ENCODE assay signal across 26 cellular contexts in the genomic region with DNA sequence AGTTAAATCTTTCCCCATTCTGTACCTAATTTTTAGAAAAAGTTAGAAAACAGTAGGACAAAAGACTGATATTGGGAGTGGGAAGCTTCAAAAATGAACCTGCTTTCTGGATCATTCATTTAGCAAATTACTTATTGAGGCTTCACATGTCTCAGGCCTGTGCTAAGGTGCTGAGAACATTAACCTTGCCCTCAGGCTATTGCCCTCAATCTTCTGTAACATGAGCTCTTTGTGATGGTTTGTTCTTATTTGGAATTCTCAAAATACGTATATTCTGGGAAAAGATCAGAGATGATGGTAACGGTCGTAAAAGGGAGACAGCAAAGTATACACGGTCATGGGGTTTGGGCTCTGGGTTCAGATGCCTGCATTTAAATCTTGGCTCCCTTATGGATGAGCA. TPM values are rescaled to one million over a fixed set of nuclear protein-coding genes. Genes with fewer than 3 reads are reported as not detected.
"Had no signal": no experiment of that assay in that cellular context is flagged by ENCODE, and none has a peak within 500 bp of the region (broad histone marks: within the 10 kb centered on the region; RNA-seq: fewer than 3 reads in every experiment).

No MANE protein-coding gene starts in this region.

- H3K9me3 Mint-ChIP-seq: activated CD4-positive, alpha-beta T cell treated with anti-CD3 and anti-CD28 coated beads, Interleukin-2, amount 10 ng/mL, durations not matched to agents 7 days and 5 days; activated naive CD4-positive, alpha-beta T cell treated with anti-CD3 and anti-CD28 coated beads, Interleukin-2, amount 10 ng/mL, durations not matched to agents 7 days and 5 days; activated naive CD8-positive, alpha-beta T cell treated with anti-CD3 and anti-CD28 coated beads, Interleukin-2, amount 50 U/mL, for 24 hours; activated T-cell treated with anti-CD3 and anti-CD28 coated beads, Interleukin-2, amount 50 U/mL, for 4 hours; brain; T-helper 1 cell treated with Interleukin-12 subunit alpha and Interleukin-12 subunit beta and Interleukin-4 antibody, amounts not matched to agents 30 μg/mL and 1 μg/mL, for 36 hours; T-helper 2 cell treated with Interferon-gamma antibody and Interleukin-4, amounts not matched to agents 5 μg/mL and 100 μg/mL, for 36 hours had no signal

- H3K4me3 Mint-ChIP-seq: activated CD4-positive, alpha-beta T cell treated with anti-CD3 and anti-CD28 coated beads for 36 hours; activated CD4-positive, alpha-beta T cell treated with anti-CD3 and anti-CD28 coated beads, Interleukin-2, amount 10 ng/mL, durations not matched to agents 7 days and 5 days; activated CD8-positive, alpha-beta T cell treated with anti-CD3 and anti-CD28 coated beads, Interleukin-2, amount 10 ng/mL, durations not matched to agents 7 days and 5 days; activated naive CD4-positive, alpha-beta T cell treated with anti-CD3 and anti-CD28 coated beads, Interleukin-2, amount 10 ng/mL, durations not matched to agents 7 days and 5 days; activated naive CD8-positive, alpha-beta T cell; activated naive CD8-positive, alpha-beta T cell treated with anti-CD3 and anti-CD28 coated beads, Interleukin-2, amount 50 U/mL, for 24 hours; activated T-cell treated with anti-CD3 and anti-CD28 coated beads, Interleukin-2, amount 50 U/mL, for 4 hours; brain; T-helper 1 cell treated with Interleukin-12 subunit alpha and Interleukin-12 subunit beta and Interleukin-4 antibody, amounts not matched to agents 30 μg/mL and 1 μg/mL, for 36 hours; T-helper 2 cell treated with Interferon-gamma antibody and Interleukin-4, amounts not matched to agents 5 μg/mL and 100 μg/mL, for 36 hours had no signal

- H3K36me3 ChIP-seq: SJSA1 had no signal

- H3K4me1 ChIP-seq: SJSA1 had no signal

- H3K4me1 Mint-ChIP-seq: activated CD4-positive, alpha-beta T cell treated with anti-CD3 and anti-CD28 coated beads for 36 hours; activated CD4-positive, alpha-beta T cell treated with anti-CD3 and anti-CD28 coated beads, Interleukin-2, amount 10 ng/mL, durations not matched to agents 7 days and 5 days; activated naive CD4-positive, alpha-beta T cell treated with anti-CD3 and anti-CD28 coated beads, Interleukin-2, amount 10 ng/mL, durations not matched to agents 7 days and 5 days; activated naive CD8-positive, alpha-beta T cell treated with anti-CD3 and anti-CD28 coated beads, Interleukin-2, amount 50 U/mL, for 24 hours had no signal

- DNase-seq: activated CD4-positive, alpha-beta T cell treated with anti-CD3 and anti-CD28 coated beads for 36 hours; activated CD4-positive, alpha-beta T cell treated with anti-CD3 and anti-CD28 coated beads, Interleukin-2, amount 10 ng/mL, durations not matched to agents 7 days and 5 days; activated CD4-positive, alpha-beta T cell treated with anti-CD3 and anti-CD28 coated beads, Interleukin-2, amount 50 U/mL, for 48 hours; activated CD8-positive, alpha-beta T cell treated with anti-CD3 and anti-CD28 coated beads, Interleukin-2, amount 10 ng/mL, durations not matched to agents 7 days and 5 days; activated effector memory CD4-positive, alpha-beta T cell treated with Interleukin-2 at 50 U/mL for 16 hours; activated naive CD4-positive, alpha-beta T cell treated with anti-CD3 and anti-CD28 coated beads, Interleukin-2, amount 10 ng/mL, durations not matched to agents 7 days and 5 days; activated naive CD8-positive, alpha-beta T cell treated with anti-CD3 and anti-CD28 coated beads, Interleukin-2, amount 50 U/mL, for 24 hours; activated T-cell treated with anti-CD3 and anti-CD28 coated beads, Interleukin-2, amount 50 U/mL, for 4 hours; anterior cingulate cortex; central memory CD4-positive, alpha-beta T cell; NCI-H1105; NCI-H1417 treated with DMSO at 0.1 percent for 48 hours; NCI-H187 treated with DMSO at 0.1 percent for 48 hours; NCI-H2081; NCI-H345; NCI-H524 treated with DMSO at 0.1 percent for 48 hours; PC-3; SHP77 treated with DMSO at 0.1 percent for 48 hours; SK-N-SH had no signal

- H3K4me3 ChIP-seq: K562, SJSA1 had no signal

- H3K27me3 ChIP-seq: SJSA1 had no signal

- H3K4me2 ChIP-seq: SK-N-SH had no signal

- H3K27me3 Mint-ChIP-seq: activated CD4-positive, alpha-beta T cell treated with anti-CD3 and anti-CD28 coated beads, Interleukin-2, amount 10 ng/mL, durations not matched to agents 7 days and 5 days; activated naive CD4-positive, alpha-beta T cell treated with anti-CD3 and anti-CD28 coated beads, Interleukin-2, amount 10 ng/mL, durations not matched to agents 7 days and 5 days; brain had no signal

- H3K36me3 Mint-ChIP-seq: activated naive CD4-positive, alpha-beta T cell treated with anti-CD3 and anti-CD28 coated beads, Interleukin-2, amount 10 ng/mL, durations not matched to agents 7 days and 5 days; activated naive CD8-positive, alpha-beta T cell; brain had no signal

- H3K27ac ChIP-seq: SJSA1 had no signal

- H3K27ac Mint-ChIP-seq: activated CD4-positive, alpha-beta T cell treated with anti-CD3 and anti-CD28 coated beads for 36 hours; activated CD4-positive, alpha-beta T cell treated with anti-CD3 and anti-CD28 coated beads, Interleukin-2, amount 10 ng/mL, durations not matched to agents 7 days and 5 days; activated CD8-positive, alpha-beta T cell treated with anti-CD3 and anti-CD28 coated beads, Interleukin-2, amount 10 ng/mL, durations not matched to agents 7 days and 5 days; activated naive CD4-positive, alpha-beta T cell treated with anti-CD3 and anti-CD28 coated beads, Interleukin-2, amount 10 ng/mL, durations not matched to agents 7 days and 5 days; activated naive CD8-positive, alpha-beta T cell; activated naive CD8-positive, alpha-beta T cell treated with anti-CD3 and anti-CD28 coated beads, Interleukin-2, amount 50 U/mL, for 24 hours; brain; T-helper 1 cell treated with Interleukin-12 subunit alpha and Interleukin-12 subunit beta and Interleukin-4 antibody, amounts not matched to agents 30 μg/mL and 1 μg/mL, for 36 hours; T-helper 2 cell treated with Interferon-gamma antibody and Interleukin-4, amounts not matched to agents 5 μg/mL and 100 μg/mL, for 36 hours had no signal

- H3K9me2 ChIP-seq: SK-N-SH had no signal

- ATAC-seq: activated CD4-positive, alpha-beta T cell treated with anti-CD3 and anti-CD28 coated beads for 36 hours; activated CD4-positive, CD25-positive, alpha-beta regulatory T cell treated with anti-CD3 and anti-CD28 coated beads, Interleukin-2, amount 50 U/mL, for 24 hours; activated CD8-positive, alpha-beta T cell treated with anti-CD3 and anti-CD28 coated beads, Interleukin-2, amount 10 ng/mL, durations not matched to agents 7 days and 5 days; activated naive CD8-positive, alpha-beta T cell treated with anti-CD3 and anti-CD28 coated beads, Interleukin-2, amount 50 U/mL, for 24 hours; activated T-cell treated with anti-CD3 and anti-CD28 coated beads, Interleukin-2, amount 50 U/mL, for 4 hours; K562; PC-3 had no signal

- H3K9me3 ChIP-seq: SJSA1, SK-N-SH had no signal

- H3K9ac ChIP-seq: SK-N-SH had no signal

RNA-seq across cellular contexts. Expression of a gene that starts 39.5 kb away (rescaled TPM):
- total RNA-seq: activated CD4-positive, alpha-beta T cell treated with anti-CD3 and anti-CD28 coated beads for 36 hours; activated CD4-positive, alpha-beta T cell treated with anti-CD3 and anti-CD28 coated beads, Interleukin-2, amount 10 ng/mL, durations not matched to agents 7 days and 5 days; activated CD8-positive, alpha-beta T cell treated with anti-CD3 and anti-CD28 coated beads, Interleukin-2, amount 10 ng/mL, durations not matched to agents 7 days and 5 days; SJSA1 had no signal
- polyA plus RNA-seq: K562 had no signal
